In genomic region chr18:607930-608329, GRCh38 we compare ENCODE assay signal across 22 cellular contexts. TPM values are rescaled to one million over a fixed set of nuclear protein-coding genes. Genes with fewer than 3 reads are reported as not detected.
"Had no signal": no experiment of that assay in that cellular context is flagged by ENCODE, and none has a peak within 500 bp of the region (broad histone marks: within the 10 kb centered on the region; RNA-seq: fewer than 3 reads in every experiment).

No MANE protein-coding gene starts in this region.

- H3K4me1 ChIP-seq: left lung, tibial nerve had no signal

- H3K9me3 ChIP-seq: left lung, mucosa of descending colon, tibial nerve had no signal

- H3K36me3 ChIP-seq: left lung, tibial nerve had no signal

- H3K27ac Mint-ChIP-seq: activated CD4-positive, alpha-beta T cell treated with anti-CD3 and anti-CD28 coated beads, Interleukin-2, amount 10 ng/mL, durations not matched to agents 24 days and 14 days; activated CD8-positive, alpha-beta T cell treated with anti-CD3 and anti-CD28 coated beads for 36 hours; activated naive CD4-positive, alpha-beta T cell treated with anti-CD3 and anti-CD28 coated beads, Interleukin-2, amount 10 ng/mL, durations not matched to agents 7 days and 5 days; activated T-cell treated with anti-CD3 and anti-CD28 coated beads, Interleukin-2, amount 50 U/mL, for 24 hours; activated T-helper 2 cell treated with anti-CD3 and anti-CD28 coated beads, Interferon-gamma antibody, Interleukin-2, Interleukin-4, amounts not matched to agents 10 μg/mL and 5 μg/mL and 100 μg/mL, durations not matched to agents 14 hours and 24 hours and 36 hours; naive B cell; stimulated activated naive CD8-positive, alpha-beta T cell treated with anti-CD3 and anti-CD28 coated beads, Interleukin-15, Interleukin-2, amounts not matched to agents 100 ng/mL and 50 ng/mL, for 24 hours had no signal

- H3K4me1 Mint-ChIP-seq: activated CD4-positive, alpha-beta T cell treated with anti-CD3 and anti-CD28 coated beads, Interleukin-2, amount 10 ng/mL, durations not matched to agents 24 days and 14 days; activated naive CD4-positive, alpha-beta T cell treated with anti-CD3 and anti-CD28 coated beads, Interleukin-2, amount 10 ng/mL, durations not matched to agents 7 days and 5 days; naive B cell; neural crest cell had no signal

- H3K4me3 Mint-ChIP-seq: activated CD4-positive, alpha-beta T cell treated with anti-CD3 and anti-CD28 coated beads, Interleukin-2, amount 10 ng/mL, durations not matched to agents 24 days and 14 days; activated CD8-positive, alpha-beta T cell treated with anti-CD3 and anti-CD28 coated beads for 36 hours; activated naive CD4-positive, alpha-beta T cell treated with anti-CD3 and anti-CD28 coated beads, Interleukin-2, amount 10 ng/mL, durations not matched to agents 7 days and 5 days; activated T-cell treated with anti-CD3 and anti-CD28 coated beads, Interleukin-2, amount 50 U/mL, for 24 hours; naive B cell; neural crest cell; stimulated activated naive CD8-positive, alpha-beta T cell treated with anti-CD3 and anti-CD28 coated beads, Interleukin-15, Interleukin-2, amounts not matched to agents 100 ng/mL and 50 ng/mL, for 24 hours had no signal

- H3K27me3 ChIP-seq: left lung, tibial nerve had no signal

- ATAC-seq: activated CD8-positive, alpha-beta T cell treated with anti-CD3 and anti-CD28 coated beads for 36 hours; left lung; mucosa of descending colon had no signal

- DNase-seq: activated CD4-positive, alpha-beta T cell treated with anti-CD3 and anti-CD28 coated beads, Interleukin-2, amount 10 ng/mL, durations not matched to agents 24 days and 14 days; activated CD8-positive, alpha-beta T cell treated with anti-CD3 and anti-CD28 coated beads for 36 hours; activated naive CD4-positive, alpha-beta T cell treated with anti-CD3 and anti-CD28 coated beads, Interleukin-2, amount 10 ng/mL, durations not matched to agents 7 days and 5 days; activated T-cell treated with anti-CD3 and anti-CD28 coated beads, Interleukin-2, amount 50 U/mL, for 24 hours; aorta; erythroblast; foreskin melanocyte; left lung; mammary epithelial cell; mucosa of descending colon; naive B cell; retina; stimulated activated CD4-positive, alpha-beta T cell treated with anti-CD3 and anti-CD28 coated beads, Interleukin-2, amount 100 ng/mL, for 24 hours; T-helper 9 cell had no signal

- H3K27ac ChIP-seq: coronary artery, left lung, tibial nerve had no signal

- H3K4me3 ChIP-seq: coronary artery, left lung, mucosa of descending colon, tibial nerve had no signal

- H3K9me3 Mint-ChIP-seq: activated CD4-positive, alpha-beta T cell treated with anti-CD3 and anti-CD28 coated beads, Interleukin-2, amount 10 ng/mL, durations not matched to agents 24 days and 14 days; activated CD8-positive, alpha-beta T cell treated with anti-CD3 and anti-CD28 coated beads for 36 hours; activated naive CD4-positive, alpha-beta T cell treated with anti-CD3 and anti-CD28 coated beads, Interleukin-2, amount 10 ng/mL, durations not matched to agents 7 days and 5 days; activated T-cell treated with anti-CD3 and anti-CD28 coated beads, Interleukin-2, amount 50 U/mL, for 24 hours; activated T-helper 2 cell treated with anti-CD3 and anti-CD28 coated beads, Interferon-gamma antibody, Interleukin-2, Interleukin-4, amounts not matched to agents 10 μg/mL and 5 μg/mL and 100 μg/mL, durations not matched to agents 14 hours and 24 hours and 36 hours; neural crest cell; stimulated activated naive CD8-positive, alpha-beta T cell treated with anti-CD3 and anti-CD28 coated beads, Interleukin-15, Interleukin-2, amounts not matched to agents 100 ng/mL and 50 ng/mL, for 24 hours had no signal

- H3K36me3 Mint-ChIP-seq: activated naive CD4-positive, alpha-beta T cell treated with anti-CD3 and anti-CD28 coated beads, Interleukin-2, amount 10 ng/mL, durations not matched to agents 7 days and 5 days; naive B cell had no signal

- H3K27me3 Mint-ChIP-seq: activated CD8-positive, alpha-beta T cell treated with anti-CD3 and anti-CD28 coated beads for 36 hours had no signal

RNA-seq across cellular contexts. Expression of gene CLUL1, which starts 11.1 kb away (rescaled TPM):
- total RNA-seq: activated CD4-positive, alpha-beta T cell treated with anti-CD3 and anti-CD28 coated beads, Interleukin-2, amount 10 ng/mL, durations not matched to agents 24 days and 14 days; activated CD8-positive, alpha-beta T cell treated with anti-CD3 and anti-CD28 coated beads for 36 hours; activated T-helper 2 cell treated with anti-CD3 and anti-CD28 coated beads, Interferon-gamma antibody, Interleukin-2, Interleukin-4, amounts not matched to agents 10 μg/mL and 5 μg/mL and 100 μg/mL, durations not matched to agents 14 hours and 24 hours and 36 hours; aorta; mucosa of descending colon; posterior vena cava had no signal

RNA-seq across cellular contexts. Expression of gene CETN1, which starts 27.8 kb away (rescaled TPM):
- total RNA-seq: activated CD4-positive, alpha-beta T cell treated with anti-CD3 and anti-CD28 coated beads, Interleukin-2, amount 10 ng/mL, durations not matched to agents 24 days and 14 days; activated CD8-positive, alpha-beta T cell treated with anti-CD3 and anti-CD28 coated beads for 36 hours; activated T-helper 2 cell treated with anti-CD3 and anti-CD28 coated beads, Interferon-gamma antibody, Interleukin-2, Interleukin-4, amounts not matched to agents 10 μg/mL and 5 μg/mL and 100 μg/mL, durations not matched to agents 14 hours and 24 hours and 36 hours; aorta; left lung; mammary epithelial cell; mucosa of descending colon; neural crest cell; omental fat pad; posterior vena cava; skeletal muscle tissue; tibial nerve had no signal
